Comparison of ENCODE assay signal across 2 cellular contexts in the genomic region with DNA sequence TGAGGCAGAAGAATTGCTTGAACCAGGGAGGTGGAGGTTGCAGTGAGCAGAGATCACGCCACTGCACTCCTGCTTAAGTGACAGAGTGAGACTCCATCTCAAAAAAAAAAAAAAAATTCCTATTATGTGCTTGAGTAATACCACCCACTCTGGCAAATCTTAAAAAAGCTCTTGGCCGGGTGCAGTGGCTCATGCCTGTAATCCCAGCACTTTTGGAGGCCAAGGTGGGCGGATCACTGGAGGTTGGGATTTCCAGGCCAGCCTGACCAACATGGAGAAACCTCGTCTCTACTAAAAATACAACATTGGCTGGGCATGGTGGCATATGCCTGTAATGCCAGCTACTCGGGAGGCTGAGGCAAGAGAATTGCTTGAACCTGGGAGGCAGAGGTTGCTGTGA. TPM values are rescaled to one million over a fixed set of nuclear protein-coding genes. Genes with fewer than 3 reads are reported as not detected.
"Had no signal": no experiment of that assay in that cellular context is flagged by ENCODE, and none has a peak within 500 bp of the region (broad histone marks: within the 10 kb centered on the region; RNA-seq: fewer than 3 reads in every experiment).

No MANE protein-coding gene starts in this region.

RNA-seq across cellular contexts. Expression of gene CELA3A, which starts 33.4 kb away (rescaled TPM):
- total RNA-seq: G401 had no signal
- polyA plus RNA-seq: GM12878 had no signal

RNA-seq across cellular contexts. Expression of gene CELA3B, which starts 58.0 kb away (rescaled TPM):
- total RNA-seq: G401 had no signal
- polyA plus RNA-seq: GM12878 had no signal
